16 cellular contexts compared by ENCODE assay signal in genomic region chr3:42763023-42763422, GRCh38. TPM values are rescaled to one million over a fixed set of nuclear protein-coding genes. Genes with fewer than 3 reads are reported as not detected.
DNase-seq lines count a peak whose midpoint lies in the region; ATAC-seq and TF ChIP-seq lines count a peak whose summit lies in the region.
"Had no signal": no experiment of that assay in that cellular context is flagged by ENCODE, and none has a peak within 500 bp of the region (broad histone marks: within the 10 kb centered on the region; RNA-seq: fewer than 3 reads in every experiment).

No MANE protein-coding gene starts in this region.

- no peaks in the 10 kb centered on the region for H3K4me1 ChIP-seq in mesenchymal stem cell (ENCODE audit: control insufficient read depth, insufficient read depth, low read depth, low read length)
- H3K4me1 ChIP-seq: neural progenitor cell had no signal

- no peaks in the 10 kb centered on the region for H3K79me1 ChIP-seq in mesenchymal stem cell (replicated peaks; ENCODE audit: low read length, poor library complexity, severe bottlenecking)

- H4K91ac ChIP-seq in mesenchymal stem cell (ENCODE audit: low read length): no peak overlapping the region

- no peak for TF ChIP-seq CTCF in choroid plexus epithelial cell (conservative IDR thresholded peaks at IDR 0.05; ENCODE audit: low read depth, low read length)

- H2AFZ ChIP-seq in mesenchymal stem cell (ENCODE audit: low read depth, low read length): no peak overlapping the region
- H2AFZ ChIP-seq: neural progenitor cell had no signal

- no peak overlapping the region for H4K8ac ChIP-seq in mesenchymal stem cell (ENCODE audit: low read length)

- no peak overlapping the region for H3K14ac ChIP-seq in mesenchymal stem cell (ENCODE audit: low read length in 2 of 2)

- H2AK5ac ChIP-seq in mesenchymal stem cell (ENCODE audit: low read length, severe bottlenecking): no peak overlapping the region

- H3K4me3 ChIP-seq in choroid plexus epithelial cell (ENCODE audit: low read depth, low read length): no peak overlapping the region
- H3K4me3 ChIP-seq in mesenchymal stem cell (ENCODE audit: insufficient read depth in 1 of 2, low read depth in 1 of 2, low read length in 2 of 2): no peak overlapping the region
- H3K4me3 ChIP-seq: coronary artery, neural progenitor cell had no signal

- H2BK120ac ChIP-seq in mesenchymal stem cell (ENCODE audit: low read depth, low read length): no peak overlapping the region

- 100% methylated on average over 1 of the region's 2 CpGs for WGBS in mesenchymal stem cell

- no peak overlapping the region for H2BK15ac ChIP-seq in mesenchymal stem cell (ENCODE audit: low read depth, poor library complexity, severe bottlenecking)

- ATAC-seq in HG03354 (IDR thresholded peaks at IDR 0.05; ENCODE audit: poor library complexity, severe bottlenecking, unreplicated experiment) (peak; percentile 71), HG03159 (IDR thresholded peaks at IDR 0.05; ENCODE audit: unreplicated experiment) (no peak)

- H3K27me3 ChIP-seq in mesenchymal stem cell (ENCODE audit: control insufficient read depth in 1 of 2, insufficient read depth in 1 of 2, low read length in 2 of 2): peaks cover 0 to 12% of the 10 kb centered on the region in 2 experiments
- H3K27me3 ChIP-seq: neural progenitor cell had no signal

- H3K36me3 ChIP-seq in mesenchymal stem cell (ENCODE audit: control insufficient read depth in 1 of 2, insufficient read depth in 2 of 2, low read depth in 1 of 2, low read length in 2 of 2): no peaks in the 10 kb centered on the region
- H3K36me3 ChIP-seq: neural progenitor cell had no signal

- H3K4me2 ChIP-seq in mesenchymal stem cell (ENCODE audit: low read length, poor library complexity, severe bottlenecking): no peak overlapping the region
- H3K4me2 ChIP-seq: neural progenitor cell had no signal

- H3K4ac ChIP-seq in mesenchymal stem cell (ENCODE audit: low read depth in 1 of 2, low read length in 2 of 2): no peak overlapping the region

- DNase-seq in Ammon's horn (ENCODE audit: low spot score): peak; percentile 61
- peak; percentile 76 for DNase-seq in choroid plexus epithelial cell (ENCODE audit: low read depth)
- no peak for DNase-seq in mesenchymal stem cell
- DNase-seq in SK-N-DZ (ENCODE audit: low spot score): no peak
- DNase-seq in OCI-M2 (lab: John Stamatoyannopoulos, UW; ENCODE audit: unreplicated experiment): no peak
- no peak for DNase-seq in NCI-H524 treated with DMSO at 0.1 percent for 48 hours (lab: John Stamatoyannopoulos, UW)
- DNase-seq: activated naive CD8-positive, alpha-beta T cell treated with anti-CD3 and anti-CD28 coated beads for 36 hours; DND-41; left ventricle myocardium superior; MM.1S; stimulated activated CD4-positive, alpha-beta T cell treated with anti-CD3 and anti-CD28 coated beads, Interleukin-15, amount 100 ng/mL, for 24 hours had no signal

- no peaks in the 10 kb centered on the region for H3K9me3 ChIP-seq in mesenchymal stem cell (ENCODE audit: control insufficient read depth, low read length)

- H3K9ac ChIP-seq in mesenchymal stem cell (ENCODE audit: low read length): peak overlapping the region; percentile 35
- H3K9ac ChIP-seq: neural progenitor cell had no signal

- H2BK5ac ChIP-seq in mesenchymal stem cell (ENCODE audit: low read depth, low read length, poor library complexity, severe bottlenecking): no peak overlapping the region

- no peak overlapping the region for H3K18ac ChIP-seq in mesenchymal stem cell (ENCODE audit: low read depth in 1 of 2, low read length in 2 of 2)

- H3K27ac ChIP-seq in mesenchymal stem cell (ENCODE audit: low read length, poor library complexity, severe bottlenecking): no peak overlapping the region
- H3K27ac ChIP-seq: coronary artery, neural progenitor cell, RWPE1 had no signal

- H2BK12ac ChIP-seq in mesenchymal stem cell (ENCODE audit: low read length in 2 of 2): no peak overlapping the region

- H3K23ac ChIP-seq in mesenchymal stem cell (ENCODE audit: low read length in 2 of 2): no peak overlapping the region

RNA-seq across cellular contexts. Expression of gene CCDC13, which starts 10.0 kb away (rescaled TPM):
- 0.73 TPM for polyA plus RNA-seq in mesenchymal stem cell (2013, experiment 1 of 2)
- 0.51 TPM for polyA plus RNA-seq in mesenchymal stem cell (2013, experiment 2 of 2)
- polyA plus RNA-seq in SK-N-DZ (2014; cell fraction: cytosol; rRNA removed): 0.65 and 0.70 TPM in 2 replicates
- polyA plus RNA-seq in SK-N-DZ (2014; cell fraction: nucleus; rRNA removed): 2.4 TPM in 1 of 2 replicates, not detected in the other

RNA-seq across cellular contexts. Expression of gene HIGD1A, which starts 41.3 kb away (rescaled TPM):
- polyA plus RNA-seq in mesenchymal stem cell (2013, experiment 1 of 2): 127 TPM
- 138 TPM for polyA plus RNA-seq in mesenchymal stem cell (2013, experiment 2 of 2)
- 140 and 157 TPM in 2 replicates for polyA plus RNA-seq in SK-N-DZ (2014; cell fraction: cytosol; rRNA removed)
- 59.7 and 92.3 TPM in 2 replicates for polyA plus RNA-seq in SK-N-DZ (2014; cell fraction: nucleus; rRNA removed)

RNA-seq across cellular contexts. Expression of gene ACKR2, which starts 46.2 kb away (rescaled TPM):
- polyA plus RNA-seq in mesenchymal stem cell (2013, experiment 1 of 2): 0.03 TPM
- polyA plus RNA-seq in mesenchymal stem cell (2013, experiment 2 of 2): 0.04 TPM
- polyA plus RNA-seq in SK-N-DZ (2014; cell fraction: cytosol; rRNA removed): not detected in 2 replicates
- not detected in 2 replicates for polyA plus RNA-seq in SK-N-DZ (2014; cell fraction: nucleus; rRNA removed)

Comparison
In these comparisons a context has a peak if more than half of its experiments do, and no peak if none do; other contexts are left out.
1. DNase-seq: peak in Ammon's horn (single experiment) and choroid plexus epithelial cell (single experiment); none in mesenchymal stem cell (single experiment), SK-N-DZ (single experiment), OCI-M2 (single experiment) and NCI-H524 treated with DMSO at 0.1 percent for 48 hours (single experiment).